In genomic region chr1:228046421-228047182, GRCh38 we compare ENCODE assay signal across 17 cellular contexts. TPM values are rescaled to one million over a fixed set of nuclear protein-coding genes. Genes with fewer than 3 reads are reported as not detected.
DNase-seq lines count a peak whose midpoint lies in the region; TF ChIP-seq lines count a peak whose summit lies in the region.
"Had no signal": no experiment of that assay in that cellular context is flagged by ENCODE, and none has a peak within 500 bp of the region (broad histone marks: within the 10 kb centered on the region; RNA-seq: fewer than 3 reads in every experiment).

No MANE protein-coding gene starts in this region.

- H3K9me2 ChIP-seq in PC-9 (ENCODE audit: insufficient read depth), result no peaks in the 10 kb centered on the region

- TF ChIP-seq POLR2A in esophagus muscularis mucosa (IDR thresholded peaks at IDR 0.05; ENCODE audit: low read depth), result no peak

- no peak overlapping the region for H2BK12ac ChIP-seq in H9 (ENCODE audit: insufficient read length, low read depth, low read length)

- H3K27me3 ChIP-seq in H9 (ENCODE audit: insufficient read depth, low read length), result peaks cover 12% of the 10 kb centered on the region; the same call in 1 of the 2 replicates
- no peaks in the 10 kb centered on the region for H3K27me3 ChIP-seq in PC-9 (ENCODE audit: insufficient read depth, low read depth)
- peaks cover 0 to 25% (median 0%) of the 10 kb centered on the region in 4 donors for H3K27me3 ChIP-seq in esophagus muscularis mucosa

- no peaks in the 10 kb centered on the region for H4K20me1 ChIP-seq in H9 (ENCODE audit: control insufficient read depth, insufficient read depth, insufficient read length)
- no peaks in the 10 kb centered on the region for H4K20me1 ChIP-seq in PC-9 (ENCODE audit: insufficient read depth)

- TF ChIP-seq EP300 in esophagus muscularis mucosa (IDR thresholded peaks at IDR 0.05), result no peak

- H3K27ac Mint-ChIP-seq in H9, result no peak overlapping the region; a peak in 1 of 7 replicates
- no peak overlapping the region for H3K27ac Mint-ChIP-seq in activated naive CD8-positive, alpha-beta T cell treated with anti-CD3 and anti-CD28 coated beads for 36 hours
- H3K27ac Mint-ChIP-seq: CD8-positive, alpha-beta memory T cell had no signal

- no peak overlapping the region for H2BK5ac ChIP-seq in H9 (ENCODE audit: insufficient read length, low read length)

- TF ChIP-seq CTCF in H9 (conservative IDR thresholded peaks at IDR 0.05) (no peak), PC-9 (conservative IDR thresholded peaks at IDR 0.05) (no peak), esophagus muscularis mucosa (IDR thresholded peaks at IDR 0.05) (no peak)

- peaks cover 0 to 9% of the 10 kb centered on the region in 2 experiments; a peak in 2 of 4 replicates for H3K4me1 Mint-ChIP-seq in H9
- H3K4me1 Mint-ChIP-seq in activated naive CD8-positive, alpha-beta T cell treated with anti-CD3 and anti-CD28 coated beads for 36 hours, result no peaks in the 10 kb centered on the region
- H3K4me1 Mint-ChIP-seq: CD8-positive, alpha-beta memory T cell had no signal

- no peak overlapping the region; a peak in 1 of 5 replicates for H3K4me3 Mint-ChIP-seq in H9
- H3K4me3 Mint-ChIP-seq in activated naive CD8-positive, alpha-beta T cell treated with anti-CD3 and anti-CD28 coated beads for 36 hours, result no peak overlapping the region
- H3K4me3 Mint-ChIP-seq: CD8-positive, alpha-beta memory T cell had no signal

- H3K36me3 ChIP-seq in PC-9 (ENCODE audit: low read depth), result no peaks in the 10 kb centered on the region
- H3K36me3 ChIP-seq in esophagus muscularis mucosa, result no peaks in the 10 kb centered on the region
- H3K36me3 ChIP-seq: SJCRH30 had no signal

- H3K9ac ChIP-seq in H9 (ENCODE audit: extremely low read depth, insufficient read length, low read length), result no peak overlapping the region

- H3K23ac ChIP-seq in H9 (ENCODE audit: insufficient read length, low read depth, low read length), result no peak overlapping the region

- H4K5ac ChIP-seq in H9 (ENCODE audit: insufficient read length, low read depth, low read length), result peak overlapping the region; percentile 28

- H3K23me2 ChIP-seq in H9 (ENCODE audit: insufficient read length, low read depth, low read length, poor library complexity, severe bottlenecking), result peaks cover 3% of the 10 kb centered on the region

- H3K4me1 ChIP-seq in H9 (ENCODE audit: insufficient read depth, low read length) (no peaks in the 10 kb centered on the region; the same call in 1 of the 2 replicates), PC-9 (replicated peaks; ENCODE audit: insufficient read depth) (peaks cover 45% of the 10 kb centered on the region), esophagus muscularis mucosa (no peaks in the 10 kb centered on the region)
- H3K4me1 ChIP-seq: SJCRH30 had no signal

- H2BK120ac ChIP-seq in H9 (ENCODE audit: low read depth, low read length, poor library complexity, severe bottlenecking), result no peak overlapping the region

- no peak overlapping the region for H3T11ph ChIP-seq in H9 (ENCODE audit: low read length)

- no peak overlapping the region for H3K4ac ChIP-seq in H9 (ENCODE audit: low read depth, low read length)

- H3K79me1 ChIP-seq in H9 (ENCODE audit: insufficient read depth, low read depth, low read length, poor library complexity, severe bottlenecking), result no peaks in the 10 kb centered on the region

- intact Hi-C loops in PC-9 (cut with micrococcal nuclease; ENCODE audit: unreplicated experiment) (no loop called here), posterior vena cava (cut with DNase I) (no loop called here), esophagus muscularis mucosa (cut with DNase I) (no loop called here)

- no peaks in the 10 kb centered on the region; a peak in 1 of 7 replicates for H3K36me3 Mint-ChIP-seq in H9 (ENCODE audit: insufficient read depth in 1 of 3, low read depth in 3 of 3)
- no peaks in the 10 kb centered on the region for H3K36me3 Mint-ChIP-seq in activated naive CD8-positive, alpha-beta T cell treated with anti-CD3 and anti-CD28 coated beads for 36 hours

- no peak overlapping the region for H2BK15ac ChIP-seq in H9 (ENCODE audit: low read depth, low read length)

- DNase-seq in H9 (no peak), PC-9 (no peak), islet precursor cell (peak; percentile 38), posterior vena cava (ENCODE audit: low spot score) (peak; percentile 40), dedifferentiated amniotic fluid mesenchymal stem cell (ENCODE audit: extremely low spot score) (no peak), HT-29 (ENCODE audit: low spot score) (no peak), esophagus muscularis mucosa (ENCODE audit: extremely low spot score) (no peak)
- DNase-seq in activated naive CD8-positive, alpha-beta T cell treated with anti-CD3 and anti-CD28 coated beads for 36 hours, result no peak
- DNase-seq: C1 segment of cervical spinal cord; CD8-positive, alpha-beta memory T cell; DMS79; HCEC 1CT; KBM-7; NCI-H1436 treated with DMSO at 0.1 percent for 48 hours; NCI-H2029; NCI-H526; SJCRH30 had no signal

- peaks cover 58% of the 10 kb centered on the region for H3K27me3 Mint-ChIP-seq in H9 (ENCODE audit: low read depth)
- H3K27me3 Mint-ChIP-seq in activated naive CD8-positive, alpha-beta T cell treated with anti-CD3 and anti-CD28 coated beads for 36 hours, result peaks cover 2% of the 10 kb centered on the region

- no peak overlapping the region for H2AK5ac ChIP-seq in H9 (ENCODE audit: insufficient read length, low read length)

- no peaks in the 10 kb centered on the region for H3K9me3 ChIP-seq in H9 (ENCODE audit: control insufficient read depth, low read depth, low read length)
- H3K9me3 ChIP-seq in PC-9 (ENCODE audit: insufficient read depth, low read depth), result no peaks in the 10 kb centered on the region
- no peaks in the 10 kb centered on the region for H3K9me3 ChIP-seq in esophagus muscularis mucosa

- no TSS peak for BruUV-seq in PC-9 (replicated peaks; lab: Mats Ljungman, UMichigan)

- H3K27ac ChIP-seq in H9 (ENCODE audit: insufficient read length, low read depth, low read length) (no peak overlapping the region), PC-9 (no peak overlapping the region), esophagus muscularis mucosa (replicated peaks in 1 of 4) (no peak overlapping the region)
- H3K27ac ChIP-seq: SJCRH30 had no signal

- H3K79me2 ChIP-seq in H9 (ENCODE audit: insufficient read depth, low read length), result no peaks in the 10 kb centered on the region
- H3K79me2 ChIP-seq in PC-9 (ENCODE audit: low read depth), result no peaks in the 10 kb centered on the region

- H3K4me3 ChIP-seq in PC-9 (no peak overlapping the region), esophagus muscularis mucosa (no peak overlapping the region)
- H3K4me3 ChIP-seq: SJCRH30 had no signal

- POLR2A ChIA-PET in PC-9 (lab: Charles Lee; ENCODE audit: unreplicated experiment), result no interaction called here

- H3F3A ChIP-seq in PC-9 (ENCODE audit: insufficient read depth, low read depth), result peaks cover 50% of the 10 kb centered on the region

- WGBS in H9 (ENCODE audit: extremely low coverage, insufficient read length, low lambda C conversion rate), result no CpG with 5 or more reads among the region's 8 CpGs
- 97% methylated on average over 7 of the region's 8 CpGs for WGBS in esophagus muscularis mucosa

- no peak overlapping the region for H3K4me2 ChIP-seq in H9 (ENCODE audit: insufficient read depth, insufficient read length, low read length)
- peak overlapping the region; percentile 76; the same call in 1 of the 2 replicates for H3K4me2 ChIP-seq in PC-9

- H2AFZ ChIP-seq in H9 (ENCODE audit: low read length), result no peak overlapping the region
- no peak overlapping the region for H2AFZ ChIP-seq in PC-9

- no peak overlapping the region for H4K8ac ChIP-seq in H9 (replicated peaks; ENCODE audit: insufficient read length, low read depth, low read length)

- H4K91ac ChIP-seq in H9 (ENCODE audit: insufficient read length, low read depth, low read length), result no peak overlapping the region

- CTCF ChIA-PET in PC-9 (lab: Charles Lee), result no interaction called here

- H3K9me3 Mint-ChIP-seq in H9, result peaks cover 0 to 4% of the 10 kb centered on the region in 2 experiments; a peak in 2 of 5 replicates
- H3K9me3 Mint-ChIP-seq in activated naive CD8-positive, alpha-beta T cell treated with anti-CD3 and anti-CD28 coated beads for 36 hours, result no peaks in the 10 kb centered on the region
- H3K9me3 Mint-ChIP-seq: CD8-positive, alpha-beta memory T cell had no signal

- H2BK20ac ChIP-seq in H9 (ENCODE audit: low read depth, low read length, poor library complexity, severe bottlenecking), result no peak overlapping the region

- no peak overlapping the region for H3K14ac ChIP-seq in H9 (ENCODE audit: insufficient read depth, low read length)

- no peak overlapping the region for H3K18ac ChIP-seq in H9 (ENCODE audit: insufficient read length, low read depth, low read length)

- H3K56ac ChIP-seq in H9 (ENCODE audit: insufficient read length, low read depth, low read length), result no peak overlapping the region

RNA-seq across cellular contexts. Expression of gene ARF1, which starts 35.9 kb away (rescaled TPM):
- 258 and 279 TPM in 2 replicates for total RNA-seq in H9 (2021)
- total RNA-seq in PC-9 (2021), result 431 and 595 TPM in 2 replicates
- total RNA-seq in posterior vena cava, result 100 to 1,000 TPM; 300 to 342 TPM
- 100 to 1,000 TPM; 342 to 350 TPM for total RNA-seq in activated naive CD8-positive, alpha-beta T cell treated with anti-CD3 and anti-CD28 coated beads for 36 hours
- 387 and 400 TPM in 2 replicates for total RNA-seq in HT-29 (2014; rRNA removed; shearing (Covaris generic))
- total RNA-seq in esophagus muscularis mucosa, result 100 to 1,000 TPM; 238 to 392 (median 346) TPM

RNA-seq across cellular contexts. Expression of gene WNT3A, which starts 39.8 kb away (rescaled TPM):
- total RNA-seq in H9 (2021) (0.17 and 0.20 TPM in 2 replicates), PC-9 (2021) (0.24 and 0.53 TPM in 2 replicates), posterior vena cava (not detected), esophagus muscularis mucosa (not detected)
- not detected for total RNA-seq in activated naive CD8-positive, alpha-beta T cell treated with anti-CD3 and anti-CD28 coated beads for 36 hours
- total RNA-seq in HT-29 (2014; rRNA removed; shearing (Covaris generic)), result not detected in 2 replicates
- total RNA-seq: CD8-positive, alpha-beta memory T cell; SJCRH30 had no signal

RNA-seq across cellular contexts. Expression of gene C1orf35, which starts 56.5 kb away (rescaled TPM):
- total RNA-seq in H9 (2021) (31.0 and 31.3 TPM in 2 replicates), PC-9 (2021) (26.4 and 37.6 TPM in 2 replicates), posterior vena cava (1 to 10 TPM; 7.8 to 8.0 TPM), esophagus muscularis mucosa (10 to 100 TPM; 11.2 to 24.3 (median 11.9) TPM)
- total RNA-seq in activated naive CD8-positive, alpha-beta T cell treated with anti-CD3 and anti-CD28 coated beads for 36 hours, result 10 to 100 TPM; 24.4 to 26.1 TPM
- 30.3 and 38.4 TPM in 2 replicates for total RNA-seq in HT-29 (2014; rRNA removed; shearing (Covaris generic))

Comparison
In these comparisons a context has a peak if more than half of its experiments do, and no peak if none do; other contexts are left out.
1. DNase-seq: peak in islet precursor cell (single experiment) and posterior vena cava (single experiment); none in H9 (single experiment), PC-9 (0 of 2), activated naive CD8-positive, alpha-beta T cell treated with anti-CD3 and anti-CD28 coated beads for 36 hours (single experiment), dedifferentiated amniotic fluid mesenchymal stem cell (single experiment), HT-29 (single experiment) and esophagus muscularis mucosa (single experiment).